ENCODE assay signal across 1 cellular context in the genomic region with DNA sequence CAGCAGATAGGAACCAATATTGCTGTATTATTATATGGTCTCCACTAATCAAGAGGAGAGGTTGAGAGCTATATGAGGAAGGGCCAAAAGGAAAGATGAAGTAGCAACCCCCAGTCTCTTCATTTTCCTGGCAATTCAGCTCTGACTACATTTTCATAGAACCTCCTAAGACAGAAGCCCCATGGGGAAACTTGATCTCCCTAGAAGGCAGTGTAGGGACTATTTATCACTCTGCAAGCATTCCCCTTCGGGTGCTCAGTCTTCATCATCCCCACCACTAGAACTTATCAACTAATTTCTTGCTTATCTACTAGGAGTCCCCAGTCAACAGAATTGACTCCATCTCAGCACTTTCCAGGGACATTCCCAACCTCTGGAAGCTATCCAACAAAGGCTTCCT.
A peak's percentile ranks its signal among the peaks of the same experiment; 100 is the strongest.
TF ChIP-seq lines count a peak whose summit lies in the region.

No MANE protein-coding gene starts in this region.

TF ChIP-seq in HepG2, 621 proteins besides CTCF, POLR2A, EP300 and RAD21:
- TF ChIP-seq, protein P1, sequence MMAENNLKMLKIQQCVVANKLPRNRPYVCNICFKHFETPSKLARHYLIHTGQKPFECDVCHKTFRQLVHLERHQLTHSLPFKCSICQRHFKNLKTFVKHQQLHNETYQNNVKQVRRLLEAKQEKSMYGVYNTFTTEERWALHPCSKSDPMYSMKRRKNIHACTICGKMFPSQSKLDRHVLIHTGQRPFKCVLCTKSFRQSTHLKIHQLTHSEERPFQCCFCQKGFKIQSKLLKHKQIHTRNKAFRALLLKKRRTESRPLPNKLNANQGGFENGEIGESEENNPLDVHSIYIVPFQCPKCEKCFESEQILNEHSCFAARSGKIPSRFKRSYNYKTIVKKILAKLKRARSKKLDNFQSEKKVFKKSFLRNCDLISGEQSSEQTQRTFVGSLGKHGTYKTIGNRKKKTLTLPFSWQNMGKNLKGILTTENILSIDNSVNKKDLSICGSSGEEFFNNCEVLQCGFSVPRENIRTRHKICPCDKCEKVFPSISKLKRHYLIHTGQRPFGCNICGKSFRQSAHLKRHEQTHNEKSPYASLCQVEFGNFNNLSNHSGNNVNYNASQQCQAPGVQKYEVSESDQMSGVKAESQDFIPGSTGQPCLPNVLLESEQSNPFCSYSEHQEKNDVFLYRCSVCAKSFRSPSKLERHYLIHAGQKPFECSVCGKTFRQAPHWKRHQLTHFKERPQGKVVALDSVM (CRISPR knock-in tag; IDR thresholded peaks at IDR 0.05), result 0 out of 2 replicates have a peak, but pooled peaks have one; percentile 6
- TF ChIP-seq, protein P2, sequence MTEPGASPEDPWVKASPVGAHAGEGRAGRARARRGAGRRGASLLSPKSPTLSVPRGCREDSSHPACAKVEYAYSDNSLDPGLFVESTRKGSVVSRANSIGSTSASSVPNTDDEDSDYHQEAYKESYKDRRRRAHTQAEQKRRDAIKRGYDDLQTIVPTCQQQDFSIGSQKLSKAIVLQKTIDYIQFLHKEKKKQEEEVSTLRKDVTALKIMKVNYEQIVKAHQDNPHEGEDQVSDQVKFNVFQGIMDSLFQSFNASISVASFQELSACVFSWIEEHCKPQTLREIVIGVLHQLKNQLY (CRISPR knock-in tag; IDR thresholded peaks at IDR 0.05), result no peak
